Comparison of ENCODE assay signal across 8 cellular contexts in genomic region chr20:35741892-35742740, GRCh38. TPM values are rescaled to one million over a fixed set of nuclear protein-coding genes. Genes with fewer than 3 reads are reported as not detected.
DNase-seq lines count a peak whose midpoint lies in the region; ATAC-seq, FAIRE-seq and TF ChIP-seq lines count a peak whose summit lies in the region.

Gene RBM39, minus strand, starts transcription at chr20:35742260. Its CDS starts 1,386 bp downstream, at chr20:35740874.

- H3K4me2 ChIP-seq in Loucy (ENCODE audit: low read depth, low read length, poor library complexity, severe bottlenecking): peak within 1 kb of the TSS; percentile 99

- peak within 1 kb of the TSS; percentile 99 for H3K4me3 Mint-ChIP-seq in natural killer cell

- peaks cover 9% of the 10 kb centered on the region for H3K27me3 ChIP-seq in Loucy (ENCODE audit: insufficient read depth, low read length, poor library complexity, severe bottlenecking)

- H3K4me1 ChIP-seq in ES-I3 (ENCODE audit: insufficient read depth, low read length) (peaks cover 8% of the 10 kb centered on the region; the same call in 1 of the 2 replicates), Loucy (ENCODE audit: insufficient read depth, low read length, poor library complexity, severe bottlenecking) (peaks cover 39% of the 10 kb centered on the region)

- H3K4me1 Mint-ChIP-seq in natural killer cell: peaks cover 57 to 59% of the 10 kb centered on the region in 2 donors

- H3K79me2 ChIP-seq in Loucy (ENCODE audit: insufficient read depth, low read length): peaks cover 68% of the 10 kb centered on the region

- H3K9me3 Mint-ChIP-seq in natural killer cell: no peaks in the 10 kb centered on the region

- peaks cover 28% of the 10 kb centered on the region for H3K36me3 Mint-ChIP-seq in natural killer cell

- H2AFZ ChIP-seq in Loucy (ENCODE audit: low read length): peak within 1 kb of the TSS; percentile 41

- intact Hi-C loops in natural killer cell (cut with micrococcal nuclease): loop anchor here (1.0 to 5.0 kb wide), 7 partner anchors 26 to 210 kb away; partner anchors contain the start of genes CPNE1, ERGIC3, RBM12 and SCAND1

- H3K27me3 Mint-ChIP-seq in natural killer cell (ENCODE audit: low read depth in 2 of 2): no peaks in the 10 kb centered on the region

- H3K9me2 ChIP-seq in Loucy (replicated peaks; ENCODE audit: low read depth, low read length): no peaks in the 10 kb centered on the region

- H3K27ac Mint-ChIP-seq in natural killer cell: peak within 1 kb of the TSS; percentile 98 to 99

- TF ChIP-seq POLR2A in H54 (IDR thresholded peaks at IDR 0.05; ENCODE audit: low read depth, low read length) (peak; percentile 92), Raji (IDR thresholded peaks at IDR 0.05; ENCODE audit: insufficient read depth, low read depth, low read length) (peak; percentile 86)

- peak; percentile 76 for FAIRE-seq in H54 (lab: Jason Lieb, UNC)

- H3K9me3 ChIP-seq in ES-I3 (ENCODE audit: control insufficient read depth, insufficient read depth, low read length) (no peaks in the 10 kb centered on the region), Loucy (ENCODE audit: insufficient read depth, low read depth, low read length) (no peaks in the 10 kb centered on the region)

- peaks cover 38% of the 10 kb centered on the region for H4K20me1 ChIP-seq in Loucy (ENCODE audit: insufficient read depth, low read length, poor library complexity, severe bottlenecking)

- TF ChIP-seq CTCF in Loucy (conservative IDR thresholded peaks at IDR 0.05; ENCODE audit: low read length) (peak; percentile 40; the same call in 1 of the 2 replicates), fibroblast of mammary gland (conservative IDR thresholded peaks at IDR 0.05; ENCODE audit: control insufficient read depth, insufficient read depth, low read depth, low read length) (peak; percentile 36), natural killer cell (IDR thresholded peaks at IDR 0.05) (peak; percentile 23)

- DNase-seq in H54 (ENCODE audit: insufficient read length, low spot score): peak; percentile 87
- peak; percentile 96 for DNase-seq in activated T-helper 9 cell treated with anti-CD3 and anti-CD28 coated beads, Interleukin-2, amount 50 U/mL, for 16 hours (ENCODE audit: low read depth)
- DNase-seq in fibroblast of mammary gland (ENCODE audit: low read depth): peak; percentile 100
- peak; percentile 97 for DNase-seq in natural killer cell
- peak; percentile 99 for DNase-seq in stimulated activated naive CD4-positive, alpha-beta T cell treated with Interleukin-2 at 50 U/mL for 16 hours (lab: John Stamatoyannopoulos, UW)

- ATAC-seq in natural killer cell: peak; percentile 75 to 94 (median 83)

- H3K36me3 ChIP-seq in ES-I3 (ENCODE audit: insufficient read depth, low read length): peaks cover 22% of the 10 kb centered on the region
- peaks cover 37% of the 10 kb centered on the region for H3K36me3 ChIP-seq in Loucy (ENCODE audit: insufficient read depth, low read length)

- H3K4me3 ChIP-seq in Loucy (ENCODE audit: low read length, poor library complexity, severe bottlenecking) (peak within 1 kb of the TSS; percentile 96), fibroblast of mammary gland (ENCODE audit: control insufficient read depth, low read depth, low read length) (peak within 1 kb of the TSS; percentile 96)

- H3F3A ChIP-seq in Loucy (ENCODE audit: low read depth): no peaks in the 10 kb centered on the region

- H3K9ac ChIP-seq in ES-I3 (ENCODE audit: low read depth, low read length): peak within 1 kb of the TSS; percentile 98
- H3K9ac ChIP-seq in Loucy (ENCODE audit: low read depth, low read length, poor library complexity, severe bottlenecking): peak within 1 kb of the TSS; percentile 100

RNA-seq across cellular contexts. Expression of gene RBM39, which starts in this region (rescaled TPM):
- 1,000 to 10,000 TPM; 1,431 to 1,555 (median 1,445) TPM for total RNA-seq in natural killer cell

Comparison
In these comparisons a context has a peak if more than half of its experiments do, and no peak if none do; other contexts are left out.
1. Peak in every context shown above with its lines: DNase-seq, ATAC-seq and H3K4me3 ChIP-seq.